Comparison of ENCODE assay signal across 8 cellular contexts in the genomic region with DNA sequence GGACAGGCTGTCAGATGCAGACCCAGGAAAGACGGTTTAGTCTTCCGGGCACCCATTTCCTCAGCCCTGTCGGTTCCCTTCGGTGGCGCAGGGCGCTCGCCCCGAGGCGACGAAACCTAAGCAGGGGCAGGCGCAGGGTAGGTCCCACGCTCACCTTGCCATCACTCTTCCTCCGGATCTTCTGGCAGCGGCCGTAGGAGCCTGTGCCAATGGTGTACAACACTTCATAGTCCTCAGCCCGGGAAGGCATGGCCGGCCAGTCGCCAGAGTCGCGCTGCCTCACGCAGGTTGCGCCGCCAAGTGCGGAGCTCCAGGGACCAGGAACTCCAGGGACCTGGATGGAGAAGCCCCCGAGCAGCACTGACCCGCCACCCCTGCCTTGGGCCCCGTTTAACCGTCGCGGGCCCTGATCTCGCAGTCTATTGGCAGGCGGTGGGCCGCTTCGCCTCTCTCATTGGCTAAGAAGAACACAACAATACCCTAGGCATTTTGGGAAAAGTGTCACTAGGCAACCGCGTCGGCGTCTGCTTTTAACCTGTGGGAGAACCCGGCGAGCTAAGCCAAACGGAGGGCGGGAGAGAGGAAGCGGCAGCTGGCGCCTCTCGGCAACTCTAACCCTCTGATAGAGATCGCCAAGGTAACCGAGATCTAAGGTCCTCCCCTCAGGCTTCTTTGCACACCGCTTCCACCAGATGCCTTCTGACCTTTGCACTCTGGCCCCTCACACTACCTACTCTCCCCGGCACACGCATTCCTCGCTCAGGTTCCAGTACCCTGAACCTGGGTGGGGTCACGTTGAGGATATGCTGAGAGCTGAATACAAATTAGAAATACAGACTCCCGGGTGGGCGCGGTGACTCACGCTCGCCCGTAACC. TPM values are rescaled to one million over a fixed set of nuclear protein-coding genes. Genes with fewer than 3 reads are reported as not detected.
DNase-seq lines count a peak whose midpoint lies in the region; ATAC-seq and TF ChIP-seq lines count a peak whose summit lies in the region.

A gene (minus strand): TSS at position 392 of the 876 bp plus-strand sequence. CDS start 142 bp downstream, at position 250.

- H3K36me3 ChIP-seq in CD4-positive, CD25-positive, alpha-beta regulatory T cell (ENCODE audit: control insufficient read depth, insufficient read depth, low read length) = no peaks in the 10 kb centered on the region
- H3K36me3 ChIP-seq in duodenal mucosa (ENCODE audit: control insufficient read depth in 1 of 2, insufficient read depth in 2 of 2, low read length in 2 of 2) = no peaks in the 10 kb centered on the region

- peak in 1 of 3 donors; percentile 87 for TF ChIP-seq CTCF in lower leg skin (IDR thresholded peaks at IDR 0.05)

- peak; percentile 77 to 96 (median 83) for DNase-seq in CD4-positive, CD25-positive, alpha-beta regulatory T cell
- DNase-seq in NCI-H748 (lab: John Stamatoyannopoulos, UW; ENCODE audit: unreplicated experiment) = peak; percentile 98
- DNase-seq in activated CD4-positive, alpha-beta T cell treated with anti-CD3 and anti-CD28 coated beads, Interleukin-2, amount 50 U/mL, for 24 hours (ENCODE audit: low read depth in 1 of 2, low spot score in 1 of 2) = peak; percentile 47 to 78
- DNase-seq in lower leg skin (ENCODE audit: low spot score in 2 of 2) = peak; percentile 90 to 96
- peak; percentile 71 to 79 for DNase-seq in stimulated activated CD4-positive, alpha-beta T cell treated with anti-CD3 and anti-CD28 coated beads, Interleukin-4, amount 100 ng/mL, for 4 hours

- H3K9me3 ChIP-seq in CD4-positive, CD25-positive, alpha-beta regulatory T cell (ENCODE audit: control insufficient read depth in 2 of 2, low read length in 2 of 2) = no peaks in the 10 kb centered on the region
- H3K9me3 ChIP-seq in duodenal mucosa (ENCODE audit: control insufficient read depth in 1 of 2, low read length in 2 of 2) = no peaks in the 10 kb centered on the region

- H3K9ac ChIP-seq in duodenal mucosa (ENCODE audit: low read depth in 1 of 2, low read length in 2 of 2) = peak within 1 kb of the TSS; percentile 45 to 60

- H3K4me3 Mint-ChIP-seq in CD4-positive, CD25-positive, alpha-beta regulatory T cell = peak within 1 kb of the TSS; percentile 91 to 96 (median 93)

- WGBS in lower leg skin, 2 donors = 0% methylated on average over 56 to 58 of the region's 58 CpGs

- peak within 1 kb of the TSS; percentile 69 for H3K27ac ChIP-seq in CD4-positive, CD25-positive, alpha-beta regulatory T cell (ENCODE audit: insufficient read depth, low read length, poor library complexity, severe bottlenecking)
- H3K27ac ChIP-seq in duodenal mucosa (ENCODE audit: low read depth, low read length) = no peak within 1 kb of the TSS

- H3K36me3 Mint-ChIP-seq in CD4-positive, CD25-positive, alpha-beta regulatory T cell = no peaks in the 10 kb centered on the region

- H3K27ac Mint-ChIP-seq in CD4-positive, CD25-positive, alpha-beta regulatory T cell = peak within 1 kb of the TSS; percentile 38 to 92 (median 87)

- ATAC-seq in CD4-positive, CD25-positive, alpha-beta regulatory T cell (ENCODE audit: low read depth in 2 of 2) = peak; percentile 89 to 92
- ATAC-seq in GM19395 (IDR thresholded peaks at IDR 0.05; ENCODE audit: unreplicated experiment) (peak; percentile 94), HG03558 (IDR thresholded peaks at IDR 0.05; ENCODE audit: extremely low read depth, unreplicated experiment) (peak; percentile 80)

- peaks cover 9% of the 10 kb centered on the region for H3K4me1 ChIP-seq in CD4-positive, CD25-positive, alpha-beta regulatory T cell (ENCODE audit: control insufficient read depth, insufficient read depth, low read length, poor library complexity, severe bottlenecking)
- peaks cover 11 to 20% of the 10 kb centered on the region in 2 donors for H3K4me1 ChIP-seq in duodenal mucosa (ENCODE audit: control insufficient read depth in 1 of 2, insufficient read depth in 2 of 2, low read length in 2 of 2)

- H3K9me3 Mint-ChIP-seq in CD4-positive, CD25-positive, alpha-beta regulatory T cell = no peaks in the 10 kb centered on the region

- no peak for TF ChIP-seq POLR2A in lower leg skin (IDR thresholded peaks at IDR 0.05)

- no peaks in the 10 kb centered on the region for H3K27me3 ChIP-seq in CD4-positive, CD25-positive, alpha-beta regulatory T cell (ENCODE audit: control insufficient read depth, insufficient read depth, low read length)
- no peaks in the 10 kb centered on the region for H3K27me3 ChIP-seq in duodenal mucosa (ENCODE audit: control insufficient read depth in 1 of 2, insufficient read depth in 2 of 2, low read length in 2 of 2)

- H3K4me3 ChIP-seq in CD4-positive, CD25-positive, alpha-beta regulatory T cell (ENCODE audit: low read depth, low read length) = peak within 1 kb of the TSS; percentile 82
- H3K4me3 ChIP-seq in duodenal mucosa (ENCODE audit: low read depth in 1 of 2, low read length in 2 of 2) (peak within 1 kb of the TSS; percentile 69 to 89), lower leg skin (ENCODE audit: low read depth, poor library complexity, severe bottlenecking) (peak within 1 kb of the TSS; percentile 43)

- intact Hi-C loops in lower leg skin (cut with DNase I; ENCODE audit: low total_unique reads) = no loop called here

- peaks cover 8 to 21% (median 16%) of the 10 kb centered on the region in 4 donors for H3K4me1 Mint-ChIP-seq in CD4-positive, CD25-positive, alpha-beta regulatory T cell

- H3K27me3 Mint-ChIP-seq in CD4-positive, CD25-positive, alpha-beta regulatory T cell = peaks cover 5% of the 10 kb centered on the region

RNA-seq across cellular contexts. Expression of the gene that starts here (rescaled TPM):
- total RNA-seq in CD4-positive, CD25-positive, alpha-beta regulatory T cell = 0.81 TPM
- 1 to 10 TPM in 3 of 4 donors, under 1 TPM in 1; 0.98 to 1.5 (median 1.5) TPM for polyA plus RNA-seq in CD4-positive, CD25-positive, alpha-beta regulatory T cell
- total RNA-seq in lower leg skin = 1 to 10 TPM in 3 of 4 donors, not detected in 1; 1.5 to 3.7 (median 2.7) TPM
